ENCODE assay signal across 27 cellular contexts in the genomic region with DNA sequence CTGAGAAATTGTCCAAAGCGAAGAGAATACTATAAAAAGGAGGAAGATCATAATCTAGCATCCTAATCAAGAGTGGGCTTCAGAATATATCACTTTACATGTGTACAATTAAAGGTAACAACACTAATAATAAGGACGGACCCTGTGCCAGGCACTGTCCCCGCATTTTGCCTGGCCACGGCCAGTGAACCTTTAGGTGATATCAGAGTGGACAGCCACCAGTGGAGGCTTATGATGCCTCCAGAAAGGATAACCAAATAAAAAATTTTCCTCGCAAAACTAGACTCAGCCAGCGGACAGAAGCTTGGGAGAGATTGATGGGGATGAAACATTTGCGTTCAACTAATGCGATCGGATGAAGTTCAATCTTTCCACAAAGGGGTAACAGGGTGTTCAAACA.
"Had no signal": no experiment of that assay in that cellular context is flagged by ENCODE, and none has a peak within 500 bp of the region (broad histone marks: within the 10 kb centered on the region; RNA-seq: fewer than 3 reads in every experiment).

No MANE protein-coding gene starts in this region.

- H3K9me3 Mint-ChIP-seq: type B pancreatic cell had no signal

- H3K4me1 ChIP-seq: stomach, suprapubic skin, testis, thyroid gland, tibial artery, tibial nerve, transverse colon, upper lobe of left lung, upper lobe of right lung, uterus, vagina had no signal

- DNase-seq: stimulated activated CD4-positive, alpha-beta T cell treated with anti-CD3 and anti-CD28 coated beads, Interleukin-2, amount 100 ng/mL, for 48 hours; stimulated activated CD4-positive, alpha-beta T cell treated with anti-CD3 and anti-CD28 coated beads, Interleukin-4, amount 100 ng/mL, for 1 hour; stimulated activated CD4-positive, alpha-beta T cell treated with anti-CD3 and anti-CD28 coated beads, Interleukin-4, amount 100 ng/mL, for 24 hours; stimulated activated CD4-positive, alpha-beta T cell treated with anti-CD3 and anti-CD28 coated beads, Interleukin-4, amount 100 ng/mL, for 4 hours; stimulated activated CD8-positive, alpha-beta memory T cell treated with anti-CD3 and anti-CD28 coated beads, Interleukin-4, amount 100 ng/mL, for 48 hours; stimulated activated naive B cell treated with anti-CD40 and anti-IgM and Interleukin-4, amounts not matched to agents 10 μg/mL and 1 μg/mL and 100 μg/mL, for 72 hours; stimulated activated naive CD4-positive, alpha-beta T cell treated with Interleukin-2 at 50 U/mL for 16 hours; stimulated activated naive CD8-positive, alpha-beta T cell treated with anti-CD3 and anti-CD28 coated beads, Interleukin-15, amount 100 ng/mL, for 72 hours; stimulated activated naive CD8-positive, alpha-beta T cell treated with anti-CD3 and anti-CD28 coated beads, Interleukin-15, Interleukin-2, amounts not matched to agents 100 U/mL and 50 U/mL, for 24 hours; stomach; substantia nigra; testis; thyroid gland; tibial artery; transverse colon; trophoblast cell; upper lobe of left lung; upper lobe of right lung; uterus had no signal

- H3K27ac ChIP-seq: stomach, suprapubic skin, testis, thoracic aorta, thyroid gland, tibial artery, tibial nerve, transverse colon, upper lobe of left lung, upper lobe of right lung, uterus, vagina had no signal

- H3K27ac Mint-ChIP-seq: stimulated activated effector memory CD8-positive, alpha-beta T cell treated with anti-CD3 and anti-CD28 coated beads, Interleukin-12 subunit alpha, Interleukin-12 subunit beta, amount 100 ng/mL, for 72 hours; stimulated activated memory B cell treated with anti-CD40 and anti-IgM and Interleukin-4, amounts not matched to agents 10 μg/mL and 1 μg/mL and 100 μg/mL, for 72 hours; stimulated activated naive B cell treated with anti-CD40 and anti-IgM and Interleukin-4, amounts not matched to agents 10 μg/mL and 1 μg/mL and 100 μg/mL, for 72 hours; stimulated activated naive CD8-positive, alpha-beta T cell treated with anti-CD3 and anti-CD28 coated beads, Interleukin-15, amount 100 ng/mL, for 72 hours; stimulated activated naive CD8-positive, alpha-beta T cell treated with anti-CD3 and anti-CD28 coated beads, Interleukin-15, Interleukin-2, amounts not matched to agents 100 ng/mL and 50 ng/mL, for 24 hours; type B pancreatic cell had no signal

- H3K4me3 Mint-ChIP-seq: stimulated activated effector memory CD8-positive, alpha-beta T cell treated with anti-CD3 and anti-CD28 coated beads, Interleukin-12 subunit alpha, Interleukin-12 subunit beta, amount 100 ng/mL, for 72 hours; stimulated activated memory B cell treated with anti-CD40 and anti-IgM and Interleukin-4, amounts not matched to agents 10 μg/mL and 1 μg/mL and 100 μg/mL, for 72 hours; stimulated activated naive B cell treated with anti-CD40 and anti-IgM and Interleukin-4, amounts not matched to agents 10 μg/mL and 1 μg/mL and 100 μg/mL, for 72 hours; stimulated activated naive CD8-positive, alpha-beta T cell treated with anti-CD3 and anti-CD28 coated beads, Interleukin-15, amount 100 ng/mL, for 72 hours; stimulated activated naive CD8-positive, alpha-beta T cell treated with anti-CD3 and anti-CD28 coated beads, Interleukin-15, Interleukin-2, amounts not matched to agents 100 ng/mL and 50 ng/mL, for 24 hours; type B pancreatic cell had no signal

- H3K27me3 Mint-ChIP-seq: stimulated activated naive CD8-positive, alpha-beta T cell treated with anti-CD3 and anti-CD28 coated beads, Interleukin-15, amount 100 ng/mL, for 72 hours had no signal

- H3K9me3 ChIP-seq: suprapubic skin, testis, thoracic aorta, thyroid gland, upper lobe of right lung, uterus, vagina had no signal

- H3K36me3 Mint-ChIP-seq: stimulated activated effector memory CD8-positive, alpha-beta T cell treated with anti-CD3 and anti-CD28 coated beads, Interleukin-12 subunit alpha, Interleukin-12 subunit beta, amount 100 ng/mL, for 72 hours; stimulated activated memory B cell treated with anti-CD40 and anti-IgM and Interleukin-4, amounts not matched to agents 10 μg/mL and 1 μg/mL and 100 μg/mL, for 72 hours; stimulated activated naive B cell treated with anti-CD40 and anti-IgM and Interleukin-4, amounts not matched to agents 10 μg/mL and 1 μg/mL and 100 μg/mL, for 72 hours; type B pancreatic cell had no signal

- H3K36me3 ChIP-seq: stomach, suprapubic skin, thoracic aorta, thyroid gland, tibial artery, tibial nerve, transverse colon, upper lobe of left lung, upper lobe of right lung, uterus, vagina had no signal

- H3K4me3 ChIP-seq: stomach, suprapubic skin, testis, thoracic aorta, thyroid gland, tibial artery, tibial nerve, transverse colon, upper lobe of left lung, upper lobe of right lung, uterus, vagina had no signal

- H3K4me1 Mint-ChIP-seq: stimulated activated memory B cell treated with anti-CD40 and anti-IgM and Interleukin-4, amounts not matched to agents 10 μg/mL and 1 μg/mL and 100 μg/mL, for 72 hours; stimulated activated naive B cell treated with anti-CD40 and anti-IgM and Interleukin-4, amounts not matched to agents 10 μg/mL and 1 μg/mL and 100 μg/mL, for 72 hours had no signal
